Comparison of ENCODE assay signal across 27 cellular contexts in the genomic region with DNA sequence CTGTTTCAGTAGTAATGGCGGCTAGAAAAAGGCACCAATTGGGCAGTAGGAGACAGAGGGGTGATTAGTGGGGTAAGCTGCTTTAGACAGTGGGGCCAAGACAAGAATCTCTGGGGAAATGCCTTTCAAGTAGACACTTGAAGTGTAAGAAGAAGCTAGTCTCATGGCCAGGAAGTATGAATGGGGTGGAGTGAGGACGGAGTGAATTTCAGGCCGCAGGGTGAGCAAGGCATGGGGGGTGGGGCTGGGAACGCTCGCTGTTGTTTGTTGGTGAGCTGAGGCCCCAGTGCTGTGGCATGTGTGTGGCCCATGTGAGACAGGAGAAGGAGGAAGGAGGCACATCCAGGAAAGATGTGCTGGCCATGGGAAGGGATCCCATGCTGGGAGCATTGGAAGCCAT.
"Had no signal": no experiment of that assay in that cellular context is flagged by ENCODE, and none has a peak within 500 bp of the region (broad histone marks: within the 10 kb centered on the region; RNA-seq: fewer than 3 reads in every experiment).

No MANE protein-coding gene starts in this region.

- H3K27ac ChIP-seq: ascending aorta, hepatocyte, neutrophil, prostate gland, upper lobe of left lung, vagina had no signal

- H3K9me3 ChIP-seq: ascending aorta, gastroesophageal sphincter, neutrophil, prostate gland, sigmoid colon, vagina had no signal

- ATAC-seq: activated T-cell treated with anti-CD3 and anti-CD28 coated beads, Interleukin-2, amount 50 U/mL, for 72 hours; left cardiac atrium; stimulated activated memory B cell treated with anti-CD40 and anti-IgM and Interleukin-4, amounts not matched to agents 10 μg/mL and 1 μg/mL and 100 μg/mL, for 72 hours; stimulated activated naive CD8-positive, alpha-beta T cell treated with anti-CD3 and anti-CD28 coated beads, Interleukin-15, amount 100 ng/mL, for 72 hours had no signal

- H3K36me3 ChIP-seq: ascending aorta, gastroesophageal sphincter, neutrophil, prostate gland, sigmoid colon, upper lobe of left lung, vagina had no signal

- DNase-seq: activated CD4-positive, alpha-beta T cell treated with anti-CD3 and anti-CD28 coated beads for 4 hours; activated CD4-positive, alpha-beta T cell treated with anti-CD3 and anti-CD28 coated beads, Interleukin-2, amount 50 U/mL, for 4 hours; activated CD4-positive, CD25-positive, alpha-beta regulatory T cell; activated naive CD4-positive, alpha-beta T cell treated with Interleukin-2 at 50 U/mL for 16 hours; activated naive CD8-positive, alpha-beta T cell treated with anti-CD3 and anti-CD28 coated beads, Interleukin-2, amount 10 ng/mL, durations not matched to agents 7 days and 5 days; activated T-cell treated with anti-CD3 and anti-CD28 coated beads for 4 hours; activated T-cell treated with anti-CD3 and anti-CD28 coated beads, Interleukin-2, amount 50 U/mL, for 72 hours; cortex of kidney; left cardiac atrium; left ventricle myocardium superior; retina; sigmoid colon; small intestine; stimulated activated CD4-positive, alpha-beta T cell treated with anti-CD3 and anti-CD28 coated beads, Interleukin-1b, Interleukin-23, amount 100 ng/mL, for 48 hours; stimulated activated CD4-positive, alpha-beta T cell treated with anti-CD3 and anti-CD28 coated beads, Interleukin-4, amount 100 ng/mL, for 4 hours; stimulated activated CD8-positive, alpha-beta memory T cell treated with anti-CD3 and anti-CD28 coated beads, Interleukin-4, amount 100 ng/mL, for 48 hours; stimulated activated naive CD8-positive, alpha-beta T cell treated with anti-CD3 and anti-CD28 coated beads, Interleukin-15, amount 100 ng/mL, for 72 hours; substantia nigra; T-helper 1 cell; upper lobe of left lung had no signal

- H3K4me3 ChIP-seq: ascending aorta, gastroesophageal sphincter, hepatocyte, prostate gland, sigmoid colon, upper lobe of left lung, vagina had no signal

- H3K4me1 ChIP-seq: ascending aorta, prostate gland, upper lobe of left lung, vagina had no signal

- H3K27me3 ChIP-seq: ascending aorta, gastroesophageal sphincter, hepatocyte, sigmoid colon, upper lobe of left lung, vagina had no signal
